9 cellular contexts compared by ENCODE assay signal in genomic region chr12:1590083-1590979, GRCh38. TPM values are rescaled to one million over a fixed set of nuclear protein-coding genes. Genes with fewer than 3 reads are reported as not detected.
DNase-seq lines count a peak whose midpoint lies in the region; ATAC-seq and TF ChIP-seq lines count a peak whose summit lies in the region.
"Had no signal": no experiment of that assay in that cellular context is flagged by ENCODE, and none has a peak within 500 bp of the region (broad histone marks: within the 10 kb centered on the region; RNA-seq: fewer than 3 reads in every experiment).

No MANE protein-coding gene starts in this region.

- H3K4me3 Mint-ChIP-seq in CD8-positive, alpha-beta memory T cell = peak overlapping the region; percentile 74 to 96 (median 92)
- peak overlapping the region; percentile 85 for H3K4me3 Mint-ChIP-seq in nephron progenitor cell

- H3K9me3 Mint-ChIP-seq in CD8-positive, alpha-beta memory T cell = no peaks in the 10 kb centered on the region
- no peaks in the 10 kb centered on the region for H3K9me3 Mint-ChIP-seq in nephron progenitor cell

- peaks cover 47% of the 10 kb centered on the region for H3K4me1 ChIP-seq in CD8-positive, alpha-beta memory T cell (ENCODE audit: insufficient read depth, low read length)

- no peak for ATAC-seq in GM18520 (IDR thresholded peaks at IDR 0.05; ENCODE audit: unreplicated experiment)

- H3K9me3 ChIP-seq in CD8-positive, alpha-beta memory T cell (ENCODE audit: low read length) = no peaks in the 10 kb centered on the region
- H3K9me3 ChIP-seq: ovary had no signal

- no peak overlapping the region for H3K27ac ChIP-seq in CD8-positive, alpha-beta memory T cell (ENCODE audit: low read depth, low read length)

- no peak for TF ChIP-seq CTCF in nephron progenitor cell (IDR thresholded peaks at IDR 0.05)

- H3K27me3 Mint-ChIP-seq in CD8-positive, alpha-beta memory T cell = peaks cover 0 to 4% of the 10 kb centered on the region in 2 donors
- peaks cover 4% of the 10 kb centered on the region for H3K27me3 Mint-ChIP-seq in nephron progenitor cell (ENCODE audit: low read depth, poor library complexity)

- peaks cover 58 to 65% (median 64%) of the 10 kb centered on the region in 3 donors for H3K4me1 Mint-ChIP-seq in CD8-positive, alpha-beta memory T cell
- H3K4me1 Mint-ChIP-seq in nephron progenitor cell = peaks cover 66% of the 10 kb centered on the region

- POLR2A ChIA-PET in CD8-positive, alpha-beta memory T cell (lab: Charles Lee) = no interaction called here

- peak overlapping the region; percentile 38 for H3K4me3 ChIP-seq in CD8-positive, alpha-beta memory T cell (ENCODE audit: low read length)
- H3K4me3 ChIP-seq: ovary had no signal

- peak overlapping the region in 7 of 8 donors; percentile 44 to 88 (median 57) for H3K27ac Mint-ChIP-seq in CD8-positive, alpha-beta memory T cell
- no peak overlapping the region for H3K27ac Mint-ChIP-seq in nephron progenitor cell

- H3K36me3 ChIP-seq in CD8-positive, alpha-beta memory T cell (ENCODE audit: insufficient read depth, low read length) = no peaks in the 10 kb centered on the region
- H3K36me3 ChIP-seq: ovary had no signal

- no peaks in the 10 kb centered on the region for H3K27me3 ChIP-seq in CD8-positive, alpha-beta memory T cell (ENCODE audit: insufficient read depth, low read length, poor library complexity, severe bottlenecking)
- H3K27me3 ChIP-seq: ovary had no signal

- CTCF ChIA-PET in CD8-positive, alpha-beta memory T cell (lab: Charles Lee) = interaction anchor here (0.6 to 1.2 kb wide), 3 partner anchors 13 to 548 kb away, joined by 3 to 6 read pairs (median 4); no protein-coding TSS in a partner anchor

- peak in 1 of 5 donors; percentile 4 for DNase-seq in CD8-positive, alpha-beta memory T cell
- DNase-seq in RPMI7951 (ENCODE audit: low read depth) = peak; percentile 62
- peak; percentile 50 for DNase-seq in fibroblast of gingiva (ENCODE audit: low read depth)
- DNase-seq in nephron progenitor cell = peak; percentile 65
- DNase-seq in SHP77 treated with DMSO at 0.1 percent for 48 hours (lab: John Stamatoyannopoulos, UW) = no peak
- no peak for DNase-seq in DMS 273 treated with DMSO at 0.1 percent for 48 hours (lab: John Stamatoyannopoulos, UW)
- no peak for DNase-seq in activated CD4-positive, alpha-beta T cell treated with anti-CD3 and anti-CD28 coated beads, Interleukin-2, amount 50 U/mL, for 4 hours

- peaks cover 0 to 56% (median 9%) of the 10 kb centered on the region in 3 donors for H3K36me3 Mint-ChIP-seq in CD8-positive, alpha-beta memory T cell
- peaks cover 4% of the 10 kb centered on the region for H3K36me3 Mint-ChIP-seq in nephron progenitor cell (ENCODE audit: low read depth)

RNA-seq across cellular contexts. Expression of gene FBXL14, which starts 4.0 kb away (rescaled TPM):
- 10 to 100 TPM; 20.5 to 22.1 TPM for total RNA-seq in CD8-positive, alpha-beta memory T cell
- 30.4 TPM for polyA plus RNA-seq in CD8-positive, alpha-beta memory T cell
- 4.0 and 5.6 TPM in 2 replicates for total RNA-seq in RPMI7951 (2014; rRNA removed; shearing (Covaris generic))

RNA-seq across cellular contexts. Expression of gene WNT5B, which starts 38.7 kb away (rescaled TPM):
- total RNA-seq in CD8-positive, alpha-beta memory T cell = not detected
- not detected for polyA plus RNA-seq in CD8-positive, alpha-beta memory T cell
- 42.9 and 57.9 TPM in 2 replicates for total RNA-seq in RPMI7951 (2014; rRNA removed; shearing (Covaris generic))

Comparison
In these comparisons a context has a peak if more than half of its experiments do, and no peak if none do; other contexts are left out.
1. DNase-seq: peak in RPMI7951 (single experiment), fibroblast of gingiva (single experiment) and nephron progenitor cell (single experiment); none in SHP77 treated with DMSO at 0.1 percent for 48 hours (single experiment), DMS 273 treated with DMSO at 0.1 percent for 48 hours (single experiment) and activated CD4-positive, alpha-beta T cell treated with anti-CD3 and anti-CD28 coated beads, Interleukin-2, amount 50 U/mL, for 4 hours (0 of 2).
2. RNA of gene WNT5B, which starts 38.7 kb away (total RNA-seq): 42.9 to 57.9 TPM in RPMI7951; not detected in CD8-positive, alpha-beta memory T cell; every median in the first group is over 10 times any median in the second.